In genomic region chr7:27152816-27153486, GRCh38 we compare ENCODE assay signal across 13 cellular contexts. TPM values are rescaled to one million over a fixed set of nuclear protein-coding genes. Genes with fewer than 3 reads are reported as not detected.
A peak's percentile ranks its signal among the peaks of the same experiment; 100 is the strongest.
DNase-seq lines count a peak whose midpoint lies in the region; ATAC-seq and TF ChIP-seq lines count a peak whose summit lies in the region.
"Had no signal": no experiment of that assay in that cellular context is flagged by ENCODE, and none has a peak within 500 bp of the region (broad histone marks: within the 10 kb centered on the region; RNA-seq: fewer than 3 reads in every experiment).

No MANE protein-coding gene starts in this region.

- H4K20me1 ChIP-seq in BLaER1 treated with 17β-estradiol and CSF1 and Interleukin-3, amounts not matched to agents 10 nM and 100 nM, result peaks cover 0 to 71% (median 49%) of the 10 kb centered on the region in 11 experiments; a peak in 16 of 22 replicates
- no peaks in the 10 kb centered on the region for H4K20me1 ChIP-seq in MM.1S (ENCODE audit: insufficient read depth, low read length)
- H4K20me1 ChIP-seq in fibroblast of lung (ENCODE audit: control insufficient read depth, extremely low read depth, insufficient read depth, low read length), result no peaks in the 10 kb centered on the region

- no peaks in the 10 kb centered on the region for H3F3A ChIP-seq in MM.1S (ENCODE audit: insufficient read depth, low read length)

- H3K36me3 Mint-ChIP-seq in activated CD4-positive, alpha-beta memory T cell treated with anti-CD3 and anti-CD28 coated beads, Interleukin-2, amount 10 ng/mL, durations not matched to agents 7 days and 5 days (ENCODE audit: low read depth), result peaks cover 8% of the 10 kb centered on the region

- no peaks in the 10 kb centered on the region for H3K36me3 ChIP-seq in BLaER1 treated with 17β-estradiol and CSF1 and Interleukin-3, amounts not matched to agents 10 nM and 100 nM
- H3K36me3 ChIP-seq in MM.1S (replicated peaks; ENCODE audit: insufficient read depth, low read length), result no peaks in the 10 kb centered on the region
- no peaks in the 10 kb centered on the region for H3K36me3 ChIP-seq in fibroblast of lung (ENCODE audit: control insufficient read depth, insufficient read depth, low read length)

- H2AFZ ChIP-seq in MM.1S (ENCODE audit: low read length) (no peak overlapping the region), fibroblast of lung (ENCODE audit: low read length) (peak overlapping the region; percentile 43)

- H3K4me2 ChIP-seq in BLaER1 treated with 17β-estradiol and CSF1 and Interleukin-3, amounts not matched to agents 10 nM and 100 nM, result peak overlapping the region in 6 of 11 experiments; percentile 82 to 95 (median 87); a peak in 7 of 22 replicates
- peak overlapping the region; percentile 96; the same call in 1 of the 2 replicates for H3K4me2 ChIP-seq in MM.1S (ENCODE audit: low read depth, low read length)
- peak overlapping the region; percentile 90 for H3K4me2 ChIP-seq in fibroblast of lung (ENCODE audit: extremely low read depth, insufficient read depth, low read length)

- no peak for DNase-seq in MM.1S
- DNase-seq in fibroblast of lung (ENCODE audit: low read depth in 2 of 2), result no peak
- DNase-seq in posterior vena cava (ENCODE audit: low spot score), result peak; percentile 76
- no peak for DNase-seq in NCI-H1930 (lab: John Stamatoyannopoulos, UW)
- no peak for DNase-seq in activated CD4-positive, alpha-beta memory T cell treated with anti-CD3 and anti-CD28 coated beads, Interleukin-2, amount 10 ng/mL, durations not matched to agents 7 days and 5 days
- DNase-seq in HUDEP-2 (lab: John Stamatoyannopoulos, UW; ENCODE audit: unreplicated experiment in 76 of 76), result no peak
- DNase-seq: NCI-H446 treated with DMSO at 0.1 percent for 48 hours had no signal

- no peak overlapping the region for H3K4me3 Mint-ChIP-seq in activated CD4-positive, alpha-beta memory T cell treated with anti-CD3 and anti-CD28 coated beads, Interleukin-2, amount 10 ng/mL, durations not matched to agents 7 days and 5 days

- no peak for ATAC-seq in HG02973 (IDR thresholded peaks at IDR 0.05; ENCODE audit: unreplicated experiment)

- H3K79me2 ChIP-seq in MM.1S (ENCODE audit: low read length) (no peaks in the 10 kb centered on the region), fibroblast of lung (ENCODE audit: control insufficient read depth, insufficient read depth, low read length) (peaks cover 37% of the 10 kb centered on the region)

- H3K4me1 ChIP-seq in BLaER1 treated with 17β-estradiol and CSF1 and Interleukin-3, amounts not matched to agents 10 nM and 100 nM, result peaks cover 11 to 26% (median 20%) of the 10 kb centered on the region in 10 experiments
- H3K4me1 ChIP-seq in MM.1S (ENCODE audit: low read length) (peaks cover 7% of the 10 kb centered on the region; the same call in 1 of the 2 replicates), fibroblast of lung (ENCODE audit: control insufficient read depth, extremely low read depth, insufficient read depth, low read length) (peaks cover 14% of the 10 kb centered on the region)

- H3K27me3 Mint-ChIP-seq in activated CD4-positive, alpha-beta memory T cell treated with anti-CD3 and anti-CD28 coated beads, Interleukin-2, amount 10 ng/mL, durations not matched to agents 7 days and 5 days, result peaks cover 90% of the 10 kb centered on the region

- POLR2A ChIA-PET in activated CD4-positive, alpha-beta memory T cell treated with anti-CD3 and anti-CD28 coated beads, Interleukin-2, amount 10 ng/mL, durations not matched to agents 7 days and 5 days (lab: Charles Lee), result interaction anchor here (0.8 to 1.4 kb wide), 2 partner anchors 13 to 62 kb away, joined by 3 read pairs; no protein-coding TSS in a partner anchor

- peaks cover 26% of the 10 kb centered on the region for H3K4me1 Mint-ChIP-seq in activated CD4-positive, alpha-beta memory T cell treated with anti-CD3 and anti-CD28 coated beads, Interleukin-2, amount 10 ng/mL, durations not matched to agents 7 days and 5 days

- H3K27ac Mint-ChIP-seq in activated CD4-positive, alpha-beta memory T cell treated with anti-CD3 and anti-CD28 coated beads, Interleukin-2, amount 10 ng/mL, durations not matched to agents 7 days and 5 days, result no peak overlapping the region

- H3K27ac ChIP-seq in BLaER1 treated with 17β-estradiol and CSF1 and Interleukin-3, amounts not matched to agents 10 nM and 100 nM, result no peak overlapping the region
- H3K27ac ChIP-seq in MM.1S (ENCODE audit: low read length) (no peak overlapping the region), fibroblast of lung (ENCODE audit: insufficient read depth, low read length) (peak overlapping the region; percentile 81)
- H3K27ac ChIP-seq: testis had no signal

- intact Hi-C loops in posterior vena cava (cut with DNase I), result loop anchor here in 1 of 2 donors (10.0 kb wide), 1 partner anchor 958 kb away; no protein-coding TSS in a partner anchor

- CTCF ChIA-PET in activated CD4-positive, alpha-beta memory T cell treated with anti-CD3 and anti-CD28 coated beads, Interleukin-2, amount 10 ng/mL, durations not matched to agents 7 days and 5 days (lab: Charles Lee), result interaction anchor here (1.1 kb wide), 1 partner anchor 8 kb away, joined by 5 read pairs; no protein-coding TSS in a partner anchor

- H3K9me3 Mint-ChIP-seq in activated CD4-positive, alpha-beta memory T cell treated with anti-CD3 and anti-CD28 coated beads, Interleukin-2, amount 10 ng/mL, durations not matched to agents 7 days and 5 days, result no peaks in the 10 kb centered on the region

- peaks cover 100% of the 10 kb centered on the region in 11 experiments for H3K27me3 ChIP-seq in BLaER1 treated with 17β-estradiol and CSF1 and Interleukin-3, amounts not matched to agents 10 nM and 100 nM
- H3K27me3 ChIP-seq in MM.1S (replicated peaks; ENCODE audit: insufficient read depth, low read length), result peaks cover 87% of the 10 kb centered on the region
- no peaks in the 10 kb centered on the region for H3K27me3 ChIP-seq in fibroblast of lung (ENCODE audit: control insufficient read depth, insufficient read depth, low read length)

- peaks cover 30 to 52% (median 46%) of the 10 kb centered on the region in 11 experiments for H3K9me3 ChIP-seq in BLaER1 treated with 17β-estradiol and CSF1 and Interleukin-3, amounts not matched to agents 10 nM and 100 nM (replicated peaks in 1 of 11)
- no peaks in the 10 kb centered on the region for H3K9me3 ChIP-seq in MM.1S (replicated peaks; ENCODE audit: insufficient read depth, low read length)
- no peaks in the 10 kb centered on the region for H3K9me3 ChIP-seq in fibroblast of lung (ENCODE audit: control insufficient read depth, insufficient read depth, low read depth, low read length)
- H3K9me3 ChIP-seq: Caco-2, testis had no signal

- TF ChIP-seq CTCF in MM.1S (IDR thresholded peaks at IDR 0.05; ENCODE audit: low read length), result no peak
- no peak for TF ChIP-seq CTCF in fibroblast of lung (conservative IDR thresholded peaks at IDR 0.05 in 1 of 2, IDR thresholded peaks at IDR 0.05 in 1 of 2; ENCODE audit: low read depth in 1 of 2, low read length in 2 of 2)

- peak overlapping the region in 3 of 10 experiments; percentile 9 to 52 (median 51); a peak in 1 of 20 replicates for H3K4me3 ChIP-seq in BLaER1 treated with 17β-estradiol and CSF1 and Interleukin-3, amounts not matched to agents 10 nM and 100 nM
- H3K4me3 ChIP-seq in MM.1S (ENCODE audit: low read length) (no peak overlapping the region), fibroblast of lung (replicated peaks in 1 of 4; ENCODE audit: control extremely low read depth in 1 of 4, insufficient read depth in 1 of 4, low read depth in 3 of 4, low read length in 4 of 4) (peak overlapping the region in 2 of 4 experiments; percentile 42 to 61)
- H3K4me3 ChIP-seq: testis had no signal

- H3K9ac ChIP-seq in BLaER1 treated with 17β-estradiol and CSF1 and Interleukin-3, amounts not matched to agents 10 nM and 100 nM, result no peak overlapping the region
- H3K9ac ChIP-seq in MM.1S (ENCODE audit: low read length) (no peak overlapping the region), fibroblast of lung (ENCODE audit: insufficient read depth, low read length) (peak overlapping the region; percentile 17)

- H3K9me2 ChIP-seq in MM.1S (replicated peaks; ENCODE audit: insufficient read depth, low read length), result no peaks in the 10 kb centered on the region

RNA-seq across cellular contexts. Expression of gene HOXA3, which starts 0.6 kb away (rescaled TPM):
- total RNA-seq in fibroblast of lung, result 1.5 TPM in 2 replicates
- 0.44 and 0.68 TPM in 2 replicates for polyA plus RNA-seq in fibroblast of lung
- polyA plus RNA-seq in fibroblast of lung (2012), result 2.7 and 3.2 TPM in 2 replicates
- polyA minus RNA-seq in fibroblast of lung (ENCODE audit: low replicate concordance), result 0.41 and 1.6 TPM in 2 replicates
- total RNA-seq in posterior vena cava, result 1 to 10 TPM; 7.2 to 9.3 TPM
- total RNA-seq in activated CD4-positive, alpha-beta memory T cell treated with anti-CD3 and anti-CD28 coated beads, Interleukin-2, amount 10 ng/mL, durations not matched to agents 7 days and 5 days, result not detected
- total RNA-seq: T-helper 1 cell treated with Interleukin-12 subunit alpha and Interleukin-12 subunit beta and Interleukin-4 antibody, amounts not matched to agents 30 ng/mL and 1 ng/mL, for 36 hours had no signal
- polyA plus RNA-seq: neural cell had no signal

RNA-seq across cellular contexts. Expression of gene HOXA7, which starts 3.5 kb away (rescaled TPM):
- total RNA-seq in fibroblast of lung, result 1.0 and 1.2 TPM in 2 replicates
- 5.3 and 5.9 TPM in 2 replicates for polyA plus RNA-seq in fibroblast of lung
- polyA plus RNA-seq in fibroblast of lung (2012), result 6.8 and 7.9 TPM in 2 replicates
- 4.8 and 6.3 TPM in 2 replicates for polyA minus RNA-seq in fibroblast of lung (ENCODE audit: low replicate concordance)
- total RNA-seq in posterior vena cava, result 1 to 10 TPM; 6.2 to 6.7 TPM
- total RNA-seq in activated CD4-positive, alpha-beta memory T cell treated with anti-CD3 and anti-CD28 coated beads, Interleukin-2, amount 10 ng/mL, durations not matched to agents 7 days and 5 days, result not detected
- total RNA-seq: T-helper 1 cell treated with Interleukin-12 subunit alpha and Interleukin-12 subunit beta and Interleukin-4 antibody, amounts not matched to agents 30 ng/mL and 1 ng/mL, for 36 hours had no signal
- polyA plus RNA-seq: neural cell had no signal

RNA-seq across cellular contexts. Expression of gene HOXA6, which starts 5.4 kb away (rescaled TPM):
- total RNA-seq in fibroblast of lung, result 3.6 and 4.4 TPM in 2 replicates
- 0.70 and 1.2 TPM in 2 replicates for polyA plus RNA-seq in fibroblast of lung
- 1.6 and 3.8 TPM in 2 replicates for polyA plus RNA-seq in fibroblast of lung (2012)
- polyA minus RNA-seq in fibroblast of lung (ENCODE audit: low replicate concordance), result 0.30 and 1.6 TPM in 2 replicates
- 1 to 10 TPM; 8.6 to 9.1 TPM for total RNA-seq in posterior vena cava
- total RNA-seq in activated CD4-positive, alpha-beta memory T cell treated with anti-CD3 and anti-CD28 coated beads, Interleukin-2, amount 10 ng/mL, durations not matched to agents 7 days and 5 days, result not detected
- total RNA-seq: T-helper 1 cell treated with Interleukin-12 subunit alpha and Interleukin-12 subunit beta and Interleukin-4 antibody, amounts not matched to agents 30 ng/mL and 1 ng/mL, for 36 hours; testis had no signal
- polyA plus RNA-seq: neural cell had no signal

RNA-seq across cellular contexts. Expression of gene HOXA5, which starts 9.5 kb away (rescaled TPM):
- total RNA-seq in fibroblast of lung, result 18.3 and 22.1 TPM in 2 replicates
- polyA plus RNA-seq in fibroblast of lung, result 16.6 and 35.6 TPM in 2 replicates
- polyA plus RNA-seq in fibroblast of lung (2012), result 17.5 and 31.8 TPM in 2 replicates
- 3.1 and 3.9 TPM in 2 replicates for polyA minus RNA-seq in fibroblast of lung (ENCODE audit: low replicate concordance)
- 10 to 100 TPM; 11.3 to 17.6 TPM for total RNA-seq in posterior vena cava
- total RNA-seq in activated CD4-positive, alpha-beta memory T cell treated with anti-CD3 and anti-CD28 coated beads, Interleukin-2, amount 10 ng/mL, durations not matched to agents 7 days and 5 days, result not detected
- total RNA-seq: T-helper 1 cell treated with Interleukin-12 subunit alpha and Interleukin-12 subunit beta and Interleukin-4 antibody, amounts not matched to agents 30 ng/mL and 1 ng/mL, for 36 hours had no signal
- polyA plus RNA-seq: neural cell had no signal

RNA-seq across cellular contexts. Expression of gene HOXA9, which starts 12.4 kb away (rescaled TPM):
- under 0.01 TPM in 1 of 2 replicates, not detected in the other for total RNA-seq in fibroblast of lung
- 0.08 and 0.11 TPM in 2 replicates for polyA plus RNA-seq in fibroblast of lung
- polyA plus RNA-seq in fibroblast of lung (2012), result 0.09 TPM in 1 of 2 replicates, not detected in the other
- not detected in 2 replicates for polyA minus RNA-seq in fibroblast of lung (ENCODE audit: low replicate concordance)
- 1 to 10 TPM; 7.4 TPM for total RNA-seq in posterior vena cava
- total RNA-seq in activated CD4-positive, alpha-beta memory T cell treated with anti-CD3 and anti-CD28 coated beads, Interleukin-2, amount 10 ng/mL, durations not matched to agents 7 days and 5 days, result not detected
- total RNA-seq: T-helper 1 cell treated with Interleukin-12 subunit alpha and Interleukin-12 subunit beta and Interleukin-4 antibody, amounts not matched to agents 30 ng/mL and 1 ng/mL, for 36 hours had no signal
- polyA plus RNA-seq: neural cell had no signal
